In the genomic region with DNA sequence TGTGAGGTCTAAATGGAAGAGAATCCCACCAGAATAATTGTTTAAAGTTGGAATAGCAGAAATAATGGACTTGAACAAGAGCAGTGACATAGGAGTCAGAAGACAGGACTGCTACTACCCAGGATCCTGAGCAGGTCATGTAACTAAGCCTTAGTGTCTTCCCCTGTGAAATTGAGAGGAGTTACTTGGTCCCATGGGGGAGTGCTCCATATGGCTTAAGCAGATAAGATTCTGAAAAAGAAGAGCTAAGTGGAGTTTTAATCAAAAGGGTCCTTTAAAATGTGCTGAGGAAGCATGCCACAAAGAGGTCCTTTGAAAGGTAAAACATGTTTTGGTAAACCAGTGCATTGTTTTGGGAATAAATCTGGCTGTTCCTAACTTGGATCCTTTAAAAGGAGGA, we compare ENCODE assay signal across 15 cellular contexts. TPM values are rescaled to one million over a fixed set of nuclear protein-coding genes. Genes with fewer than 3 reads are reported as not detected.
DNase-seq lines count a peak whose midpoint lies in the region; ATAC-seq and TF ChIP-seq lines count a peak whose summit lies in the region.
"Had no signal": no experiment of that assay in that cellular context is flagged by ENCODE, and none has a peak within 500 bp of the region (broad histone marks: within the 10 kb centered on the region; RNA-seq: fewer than 3 reads in every experiment).

No MANE protein-coding gene starts in this region.

- peak overlapping the region; percentile 4 for H3K27ac Mint-ChIP-seq in activated CD8-positive, alpha-beta memory T cell treated with anti-CD3 and anti-CD28 coated beads, Interleukin-2, amount 10 ng/mL, durations not matched to agents 7 days and 5 days
- H3K27ac Mint-ChIP-seq in T-helper 2 cell treated with Interferon-gamma antibody and Interleukin-4, amounts not matched to agents 5 μg/mL and 100 μg/mL, for 36 hours = no peak overlapping the region

- H3K36me3 ChIP-seq in SK-N-MC (ENCODE audit: insufficient read depth, low read length) = no peaks in the 10 kb centered on the region
- no peaks in the 10 kb centered on the region for H3K36me3 ChIP-seq in upper lobe of left lung

- H3K4me1 Mint-ChIP-seq in activated CD8-positive, alpha-beta memory T cell treated with anti-CD3 and anti-CD28 coated beads, Interleukin-2, amount 10 ng/mL, durations not matched to agents 7 days and 5 days = peaks cover 26% of the 10 kb centered on the region
- H3K4me1 Mint-ChIP-seq in T-helper 2 cell treated with Interferon-gamma antibody and Interleukin-4, amounts not matched to agents 5 μg/mL and 100 μg/mL, for 36 hours (ENCODE audit: low read depth) = peaks cover 26% of the 10 kb centered on the region

- ATAC-seq in activated CD8-positive, alpha-beta memory T cell treated with anti-CD3 and anti-CD28 coated beads, Interleukin-2, amount 10 ng/mL, durations not matched to agents 7 days and 5 days = no peak
- ATAC-seq in upper lobe of left lung (ENCODE audit: low FRiP score in 2 of 2) = no peak
- ATAC-seq: activated naive CD4-positive, alpha-beta T cell treated with anti-CD3 and anti-CD28 coated beads, Interleukin-2, amount 50 U/mL, for 72 hours; HepG2 had no signal

- no peak for TF ChIP-seq CTCF in upper lobe of left lung (IDR thresholded peaks at IDR 0.05)

- no peak overlapping the region for H3K4me3 Mint-ChIP-seq in activated CD8-positive, alpha-beta memory T cell treated with anti-CD3 and anti-CD28 coated beads, Interleukin-2, amount 10 ng/mL, durations not matched to agents 7 days and 5 days
- no peak overlapping the region for H3K4me3 Mint-ChIP-seq in T-helper 2 cell treated with Interferon-gamma antibody and Interleukin-4, amounts not matched to agents 5 μg/mL and 100 μg/mL, for 36 hours

- H3K9ac ChIP-seq in SK-N-MC (ENCODE audit: insufficient read length) = no peak overlapping the region

- TF ChIP-seq POLR2A in upper lobe of left lung (IDR thresholded peaks at IDR 0.05) = no peak

- peak overlapping the region; percentile 52; the same call in 1 of the 2 replicates for H3K27ac ChIP-seq in SK-N-MC
- peak overlapping the region; percentile 38 to 78 (median 68) for H3K27ac ChIP-seq in upper lobe of left lung
- H3K27ac ChIP-seq in caudate nucleus (ENCODE audit: low read depth, low read length) = no peak overlapping the region
- H3K27ac ChIP-seq: hepatocyte had no signal

- TF ChIP-seq EP300 in upper lobe of left lung (IDR thresholded peaks at IDR 0.05) = no peak

- no peak for DNase-seq in activated CD8-positive, alpha-beta memory T cell treated with anti-CD3 and anti-CD28 coated beads, Interleukin-2, amount 10 ng/mL, durations not matched to agents 7 days and 5 days
- DNase-seq in activated CD8-positive, alpha-beta memory T cell treated with anti-CD3 and anti-CD28 coated beads, Interleukin-2, amount 50 U/mL, for 48 hours = no peak
- DNase-seq in SK-N-MC (ENCODE audit: low read depth, low spot score) (no peak), left kidney (ENCODE audit: low read depth, low spot score) (peak; percentile 43), upper lobe of left lung (no peak), caudate nucleus (lab: John Stamatoyannopoulos, UW) (no peak)
- DNase-seq in central memory CD4-positive, alpha-beta T cell = no peak
- no peak for DNase-seq in T-helper 2 cell treated with Interferon-gamma antibody and Interleukin-4, amounts not matched to agents 5 μg/mL and 100 μg/mL, for 36 hours (ENCODE audit: low spot score)
- DNase-seq: activated CD4-positive, alpha-beta T cell treated with anti-CD3 and anti-CD28 coated beads, Interleukin-2, amount 50 U/mL, for 4 hours; effector CD8-positive, alpha-beta T cell; NCI-H226; SIG-M5 had no signal

- peaks cover 42 to 60% (median 44%) of the 10 kb centered on the region in 4 donors for H3K4me1 ChIP-seq in upper lobe of left lung

- CTCF ChIA-PET in activated CD8-positive, alpha-beta memory T cell treated with anti-CD3 and anti-CD28 coated beads, Interleukin-2, amount 10 ng/mL, durations not matched to agents 7 days and 5 days (lab: Charles Lee) = no interaction called here

- peaks cover 7% of the 10 kb centered on the region for H3K36me3 Mint-ChIP-seq in activated CD8-positive, alpha-beta memory T cell treated with anti-CD3 and anti-CD28 coated beads, Interleukin-2, amount 10 ng/mL, durations not matched to agents 7 days and 5 days
- H3K36me3 Mint-ChIP-seq in T-helper 2 cell treated with Interferon-gamma antibody and Interleukin-4, amounts not matched to agents 5 μg/mL and 100 μg/mL, for 36 hours (ENCODE audit: low read depth) = peaks cover 14% of the 10 kb centered on the region

- H3K27me3 Mint-ChIP-seq in activated CD8-positive, alpha-beta memory T cell treated with anti-CD3 and anti-CD28 coated beads, Interleukin-2, amount 10 ng/mL, durations not matched to agents 7 days and 5 days = no peaks in the 10 kb centered on the region
- no peaks in the 10 kb centered on the region for H3K27me3 Mint-ChIP-seq in T-helper 2 cell treated with Interferon-gamma antibody and Interleukin-4, amounts not matched to agents 5 μg/mL and 100 μg/mL, for 36 hours (ENCODE audit: low read depth)

- H3K9me3 ChIP-seq in SK-N-MC (ENCODE audit: low read depth, low read length) (no peaks in the 10 kb centered on the region), upper lobe of left lung (no peaks in the 10 kb centered on the region)

- H3K27me3 ChIP-seq in upper lobe of left lung = no peaks in the 10 kb centered on the region
- H3K27me3 ChIP-seq: hepatocyte had no signal

- H3K4me3 ChIP-seq in SK-N-MC = peak overlapping the region; percentile 14; the same call in 1 of the 2 replicates
- no peak overlapping the region for H3K4me3 ChIP-seq in upper lobe of left lung
- H3K4me3 ChIP-seq: hepatocyte had no signal

- H3K9me3 Mint-ChIP-seq in activated CD8-positive, alpha-beta memory T cell treated with anti-CD3 and anti-CD28 coated beads, Interleukin-2, amount 10 ng/mL, durations not matched to agents 7 days and 5 days (ENCODE audit: low read depth) = no peaks in the 10 kb centered on the region
- no peaks in the 10 kb centered on the region for H3K9me3 Mint-ChIP-seq in T-helper 2 cell treated with Interferon-gamma antibody and Interleukin-4, amounts not matched to agents 5 μg/mL and 100 μg/mL, for 36 hours

RNA-seq across cellular contexts. Expression of a gene that starts 5.5 kb away (rescaled TPM):
- 10 to 100 TPM; 14.3 to 20.2 TPM for total RNA-seq in activated CD8-positive, alpha-beta memory T cell treated with anti-CD3 and anti-CD28 coated beads, Interleukin-2, amount 10 ng/mL, durations not matched to agents 7 days and 5 days
- 10 to 100 TPM; 20.8 to 63.9 (median 30.1) TPM for total RNA-seq in upper lobe of left lung

RNA-seq across cellular contexts. Expression of a gene that starts 57.3 kb away (rescaled TPM):
- 10 to 100 TPM; 35.6 to 35.8 TPM for total RNA-seq in activated CD8-positive, alpha-beta memory T cell treated with anti-CD3 and anti-CD28 coated beads, Interleukin-2, amount 10 ng/mL, durations not matched to agents 7 days and 5 days
- total RNA-seq in upper lobe of left lung = 10 to 100 TPM; 33.2 to 81.2 (median 51.7) TPM
